15 cellular contexts compared by ENCODE assay signal in the genomic region with DNA sequence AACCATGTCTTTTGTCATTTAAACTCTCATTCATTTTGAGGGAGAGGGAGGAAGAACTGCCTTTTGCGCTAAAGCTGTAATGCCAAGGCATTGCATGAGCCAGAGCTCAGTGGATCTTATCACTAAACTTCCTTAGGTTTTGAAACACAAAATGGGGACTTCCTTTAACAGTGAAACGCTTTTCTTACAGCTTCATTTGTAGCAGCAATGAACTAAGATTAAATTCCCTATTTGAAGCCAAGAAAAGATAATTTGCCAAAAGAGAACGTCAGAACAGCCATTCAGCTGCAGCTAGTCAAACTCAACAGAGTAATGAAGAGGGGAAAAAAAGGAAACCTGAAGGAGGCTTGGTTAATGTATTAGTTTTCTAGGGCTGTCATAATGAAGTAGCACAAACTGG.
"Had no signal": no experiment of that assay in that cellular context is flagged by ENCODE, and none has a peak within 500 bp of the region (broad histone marks: within the 10 kb centered on the region; RNA-seq: fewer than 3 reads in every experiment).

No MANE protein-coding gene starts in this region.

- ATAC-seq: left colon; mucosa of descending colon; naive thymus-derived CD4-positive, alpha-beta T cell; stimulated activated naive CD8-positive, alpha-beta T cell treated with anti-CD3 and anti-CD28 coated beads, Interleukin-15, Interleukin-2, amounts not matched to agents 100 U/mL and 50 U/mL, for 24 hours had no signal

- H3K36me3 ChIP-seq: adrenal gland, esophagus muscularis mucosa, neutrophil had no signal

- H3K9me3 ChIP-seq: adrenal gland, esophagus muscularis mucosa, mucosa of descending colon, neutrophil had no signal

- H3K9me3 Mint-ChIP-seq: activated naive CD4-positive, alpha-beta T cell treated with anti-CD3 and anti-CD28 coated beads, Interleukin-2, amount 50 U/mL, for 24 hours had no signal

- H3K4me1 Mint-ChIP-seq: activated naive CD4-positive, alpha-beta T cell treated with anti-CD3 and anti-CD28 coated beads, Interleukin-2, amount 50 U/mL, for 24 hours; naive thymus-derived CD4-positive, alpha-beta T cell had no signal

- H3K4me3 Mint-ChIP-seq: activated naive CD4-positive, alpha-beta T cell treated with anti-CD3 and anti-CD28 coated beads, Interleukin-2, amount 50 U/mL, for 24 hours; naive thymus-derived CD4-positive, alpha-beta T cell had no signal

- H3K4me3 ChIP-seq: adrenal gland, esophagus muscularis mucosa, mucosa of descending colon, skin epidermis had no signal

- H3K36me3 Mint-ChIP-seq: activated naive CD4-positive, alpha-beta T cell treated with anti-CD3 and anti-CD28 coated beads, Interleukin-2, amount 50 U/mL, for 24 hours; naive thymus-derived CD4-positive, alpha-beta T cell had no signal

- H3K27me3 ChIP-seq: adrenal gland, esophagus muscularis mucosa, neutrophil had no signal

- H3K27ac Mint-ChIP-seq: activated naive CD4-positive, alpha-beta T cell treated with anti-CD3 and anti-CD28 coated beads, Interleukin-2, amount 50 U/mL, for 24 hours; naive thymus-derived CD4-positive, alpha-beta T cell had no signal

- H3K27ac ChIP-seq: adrenal gland, esophagus muscularis mucosa, neutrophil, skin epidermis had no signal

- DNase-seq: activated CD4-positive, alpha-beta T cell treated with anti-CD3 and anti-CD28 coated beads, Interleukin-2, amount 50 U/mL, for 48 hours; activated CD4-positive, CD25-positive, alpha-beta regulatory T cell treated with anti-CD3 and anti-CD28 coated beads, Interleukin-2, amount 50 U/mL, for 72 hours; activated T-cell treated with anti-CD3 and anti-CD28 coated beads, Interleukin-2, amount 50 U/mL, for 1 hour; adrenal gland; foreskin melanocyte; left colon; mucosa of descending colon; naive thymus-derived CD4-positive, alpha-beta T cell; posterior cingulate gyrus; stimulated activated naive CD8-positive, alpha-beta T cell treated with anti-CD3 and anti-CD28 coated beads, Interleukin-15, Interleukin-2, amounts not matched to agents 100 U/mL and 50 U/mL, for 24 hours; trophoblast cell had no signal
